1 cellular context compared by ENCODE assay signal in the genomic region with DNA sequence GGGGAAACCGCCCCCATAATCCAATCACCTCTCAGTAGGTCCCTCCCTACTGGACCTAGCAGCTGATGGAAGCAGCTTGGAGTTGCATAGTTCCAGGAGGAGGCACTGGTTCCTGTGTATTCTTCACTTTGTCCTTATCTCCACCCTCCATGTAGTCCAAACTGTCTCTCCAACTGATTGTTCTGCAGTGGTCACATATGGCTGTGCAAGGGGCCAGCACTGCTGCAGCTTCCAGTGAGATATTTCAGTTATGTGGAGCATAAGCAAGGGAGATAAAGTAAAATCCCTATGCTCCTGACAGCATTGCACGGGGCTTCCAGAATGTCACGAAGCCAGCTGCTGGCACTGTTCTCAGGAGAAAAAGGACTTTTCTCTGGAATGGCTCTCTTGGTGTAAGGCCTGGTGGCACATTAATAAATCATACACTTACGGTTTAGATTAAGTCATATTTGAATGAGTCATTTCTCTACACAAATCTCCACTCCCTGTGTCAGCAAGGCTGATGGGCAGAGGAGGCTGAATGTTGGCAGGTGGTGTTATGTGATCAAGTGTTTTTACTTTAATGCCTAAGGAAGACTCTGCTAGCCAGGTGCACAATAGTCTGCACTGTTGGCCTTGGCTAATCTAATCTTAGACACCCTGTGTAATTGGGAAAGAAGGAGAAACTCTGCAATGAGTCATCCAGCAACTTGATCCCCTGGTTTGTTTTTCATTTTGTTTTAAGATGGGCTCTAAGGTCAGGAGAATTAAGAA.
A peak's percentile ranks its signal among the peaks of the same experiment; 100 is the strongest.
TF ChIP-seq lines count a peak whose summit lies in the region.

No MANE protein-coding gene starts in this region.

TF ChIP-seq in HEK293, 187 proteins besides CTCF, POLR2A, EP300 and RAD21 (continued from another document and continues in another):
- TF ChIP-seq SCRT1 (tag by site-specific recombination; IDR thresholded peaks at IDR 0.05; ENCODE audit: borderline replicate concordance) (no peak), KLF16 (tag by site-specific recombination; IDR thresholded peaks at IDR 0.05) (no peak), ZNF16 (tag by site-specific recombination; IDR thresholded peaks at IDR 0.05; ENCODE audit: low read depth) (no peak), ZNF146 (tag by site-specific recombination; IDR thresholded peaks at IDR 0.05) (no peak), ZNF558 (tag by site-specific recombination; IDR thresholded peaks at IDR 0.05) (peak; percentile 48; the same call in 1 of the 2 replicates), ZNF157 (tag by site-specific recombination; IDR thresholded peaks at IDR 0.05) (no peak), ZNF670 (tag by site-specific recombination; IDR thresholded peaks at IDR 0.05; ENCODE audit: low read depth) (no peak), ZNF776 (tag by site-specific recombination; IDR thresholded peaks at IDR 0.05; ENCODE audit: borderline replicate concordance) (no peak), RBAK (tag by site-specific recombination; IDR thresholded peaks at IDR 0.05) (0 out of 2 replicates have a peak, but pooled peaks have one; percentile 31), KLF9 (tag by site-specific recombination; IDR thresholded peaks at IDR 0.05; ENCODE audit: low read depth) (no peak), KLF7 (tag by site-specific recombination; IDR thresholded peaks at IDR 0.05; ENCODE audit: borderline replicate concordance) (no peak), ZSCAN16 (tag by site-specific recombination; IDR thresholded peaks at IDR 0.05) (no peak), ZNF221 (tag by site-specific recombination; IDR thresholded peaks at IDR 0.05; ENCODE audit: borderline replicate concordance) (no peak), ZBTB7A (tag by site-specific recombination; IDR thresholded peaks at IDR 0.05; ENCODE audit: low read depth) (no peak), ZNF530 (tag by site-specific recombination; IDR thresholded peaks at IDR 0.05; ENCODE audit: low read depth) (no peak), ZNF837 (tag by site-specific recombination; IDR thresholded peaks at IDR 0.05) (no peak), TRIM28 (IDR thresholded peaks at IDR 0.05; ENCODE audit: borderline replicate concordance, low read length) (peak; percentile 93; the same call in 1 of the 2 replicates), ZNF37A (tag by site-specific recombination; IDR thresholded peaks at IDR 0.05) (no peak), GLI2 (tag by site-specific recombination; IDR thresholded peaks at IDR 0.05; ENCODE audit: borderline replicate concordance, low read depth) (no peak; the same call in 1 of the 2 replicates), GFI1B (tag by site-specific recombination; IDR thresholded peaks at IDR 0.05) (no peak), ZNF426 (tag by site-specific recombination; IDR thresholded peaks at IDR 0.05) (no peak), ZNF341 (tag by site-specific recombination; IDR thresholded peaks at IDR 0.05; ENCODE audit: low read depth) (no peak), ZNF654 (tag by site-specific recombination; IDR thresholded peaks at IDR 0.05; ENCODE audit: low read depth) (no peak), ZNF548 (tag by site-specific recombination; IDR thresholded peaks at IDR 0.05) (no peak), FEZF1 (tag by site-specific recombination; IDR thresholded peaks at IDR 0.05) (peak; percentile 40; the same call in 1 of the 2 replicates), ZNF510 (tag by site-specific recombination; IDR thresholded peaks at IDR 0.05; ENCODE audit: insufficient replicate concordance) (no peak), ZNF473 (tag by site-specific recombination; IDR thresholded peaks at IDR 0.05) (no peak), WT1 (tag by site-specific recombination; IDR thresholded peaks at IDR 0.05) (peak; percentile 78), YY2 (tag by site-specific recombination; IDR thresholded peaks at IDR 0.05) (no peak), ZNF701 (tag by site-specific recombination; IDR thresholded peaks at IDR 0.05) (no peak), IKZF3 (tag by site-specific recombination; IDR thresholded peaks at IDR 0.05) (no peak), ZBTB21 (tag by site-specific recombination; IDR thresholded peaks at IDR 0.05) (peak; percentile 37; the same call in 1 of the 2 replicates), ZNF423 (tag by site-specific recombination; IDR thresholded peaks at IDR 0.05) (no peak), REPIN1 (tag by site-specific recombination; IDR thresholded peaks at IDR 0.05; ENCODE audit: low read depth) (no peak), TCF7L2 (IDR thresholded peaks at IDR 0.05; ENCODE audit: borderline replicate concordance, low read depth, low read length) (no peak), ZNF549 (tag by site-specific recombination; IDR thresholded peaks at IDR 0.05) (no peak), ZSCAN30 (tag by site-specific recombination; IDR thresholded peaks at IDR 0.05) (no peak), ZNF335 (tag by site-specific recombination; conservative IDR thresholded peaks at IDR 0.05) (peak; percentile 47), ZNF658 (tag by site-specific recombination; IDR thresholded peaks at IDR 0.05) (no peak), ZNF514 (tag by site-specific recombination; IDR thresholded peaks at IDR 0.05) (no peak), ZNF112 (tag by site-specific recombination; IDR thresholded peaks at IDR 0.05) (no peak), ZBTB1 (tag by site-specific recombination; IDR thresholded peaks at IDR 0.05) (no peak; the same call in 1 of the 2 replicates), ZNF292 (tag by site-specific recombination; IDR thresholded peaks at IDR 0.05; ENCODE audit: borderline replicate concordance, low read depth) (no peak)
- TF ChIP-seq, protein P1, sequence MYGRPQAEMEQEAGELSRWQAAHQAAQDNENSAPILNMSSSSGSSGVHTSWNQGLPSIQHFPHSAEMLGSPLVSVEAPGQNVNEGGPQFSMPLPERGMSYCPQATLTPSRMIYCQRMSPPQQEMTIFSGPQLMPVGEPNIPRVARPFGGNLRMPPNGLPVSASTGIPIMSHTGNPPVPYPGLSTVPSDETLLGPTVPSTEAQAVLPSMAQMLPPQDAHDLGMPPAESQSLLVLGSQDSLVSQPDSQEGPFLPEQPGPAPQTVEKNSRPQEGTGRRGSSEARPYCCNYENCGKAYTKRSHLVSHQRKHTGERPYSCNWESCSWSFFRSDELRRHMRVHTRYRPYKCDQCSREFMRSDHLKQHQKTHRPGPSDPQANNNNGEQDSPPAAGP (tag by site-specific recombination; IDR thresholded peaks at IDR 0.05), result 0 out of 2 replicates have a peak, but pooled peaks have one; percentile 31
- TF ChIP-seq, protein P2, sequence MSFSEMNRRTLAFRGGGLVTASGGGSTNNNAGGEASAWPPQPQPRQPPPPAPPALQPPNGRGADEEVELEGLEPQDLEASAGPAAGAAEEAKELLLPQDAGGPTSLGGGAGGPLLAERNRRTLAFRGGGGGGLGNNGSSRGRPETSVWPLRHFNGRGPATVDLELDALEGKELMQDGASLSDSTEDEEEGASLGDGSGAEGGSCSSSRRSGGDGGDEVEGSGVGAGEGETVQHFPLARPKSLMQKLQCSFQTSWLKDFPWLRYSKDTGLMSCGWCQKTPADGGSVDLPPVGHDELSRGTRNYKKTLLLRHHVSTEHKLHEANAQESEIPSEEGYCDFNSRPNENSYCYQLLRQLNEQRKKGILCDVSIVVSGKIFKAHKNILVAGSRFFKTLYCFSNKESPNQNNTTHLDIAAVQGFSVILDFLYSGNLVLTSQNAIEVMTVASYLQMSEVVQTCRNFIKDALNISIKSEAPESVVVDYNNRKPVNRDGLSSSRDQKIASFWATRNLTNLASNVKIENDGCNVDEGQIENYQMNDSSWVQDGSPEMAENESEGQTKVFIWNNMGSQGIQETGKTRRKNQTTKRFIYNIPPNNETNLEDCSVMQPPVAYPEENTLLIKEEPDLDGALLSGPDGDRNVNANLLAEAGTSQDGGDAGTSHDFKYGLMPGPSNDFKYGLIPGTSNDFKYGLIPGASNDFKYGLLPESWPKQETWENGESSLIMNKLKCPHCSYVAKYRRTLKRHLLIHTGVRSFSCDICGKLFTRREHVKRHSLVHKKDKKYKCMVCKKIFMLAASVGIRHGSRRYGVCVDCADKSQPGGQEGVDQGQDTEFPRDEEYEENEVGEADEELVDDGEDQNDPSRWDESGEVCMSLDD (tag by site-specific recombination; IDR thresholded peaks at IDR 0.05), result no peak
- TF ChIP-seq, protein P3, sequence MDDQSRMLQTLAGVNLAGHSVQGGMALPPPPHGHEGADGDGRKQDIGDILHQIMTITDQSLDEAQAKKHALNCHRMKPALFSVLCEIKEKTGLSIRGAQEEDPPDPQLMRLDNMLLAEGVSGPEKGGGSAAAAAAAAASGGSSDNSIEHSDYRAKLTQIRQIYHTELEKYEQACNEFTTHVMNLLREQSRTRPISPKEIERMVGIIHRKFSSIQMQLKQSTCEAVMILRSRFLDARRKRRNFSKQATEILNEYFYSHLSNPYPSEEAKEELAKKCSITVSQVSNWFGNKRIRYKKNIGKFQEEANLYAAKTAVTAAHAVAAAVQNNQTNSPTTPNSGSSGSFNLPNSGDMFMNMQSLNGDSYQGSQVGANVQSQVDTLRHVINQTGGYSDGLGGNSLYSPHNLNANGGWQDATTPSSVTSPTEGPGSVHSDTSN (CRISPR knock-in tag; IDR thresholded peaks at IDR 0.05), result no peak
- TF ChIP-seq, protein P4, sequence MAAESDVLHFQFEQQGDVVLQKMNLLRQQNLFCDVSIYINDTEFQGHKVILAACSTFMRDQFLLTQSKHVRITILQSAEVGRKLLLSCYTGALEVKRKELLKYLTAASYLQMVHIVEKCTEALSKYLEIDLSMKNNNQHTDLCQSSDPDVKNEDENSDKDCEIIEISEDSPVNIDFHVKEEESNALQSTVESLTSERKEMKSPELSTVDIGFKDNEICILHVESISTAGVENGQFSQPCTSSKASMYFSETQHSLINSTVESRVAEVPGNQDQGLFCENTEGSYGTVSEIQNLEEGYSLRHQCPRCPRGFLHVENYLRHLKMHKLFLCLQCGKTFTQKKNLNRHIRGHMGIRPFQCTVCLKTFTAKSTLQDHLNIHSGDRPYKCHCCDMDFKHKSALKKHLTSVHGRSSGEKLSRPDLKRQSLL (tag by site-specific recombination; IDR thresholded peaks at IDR 0.05), result no peak
- TF ChIP-seq, protein P5, sequence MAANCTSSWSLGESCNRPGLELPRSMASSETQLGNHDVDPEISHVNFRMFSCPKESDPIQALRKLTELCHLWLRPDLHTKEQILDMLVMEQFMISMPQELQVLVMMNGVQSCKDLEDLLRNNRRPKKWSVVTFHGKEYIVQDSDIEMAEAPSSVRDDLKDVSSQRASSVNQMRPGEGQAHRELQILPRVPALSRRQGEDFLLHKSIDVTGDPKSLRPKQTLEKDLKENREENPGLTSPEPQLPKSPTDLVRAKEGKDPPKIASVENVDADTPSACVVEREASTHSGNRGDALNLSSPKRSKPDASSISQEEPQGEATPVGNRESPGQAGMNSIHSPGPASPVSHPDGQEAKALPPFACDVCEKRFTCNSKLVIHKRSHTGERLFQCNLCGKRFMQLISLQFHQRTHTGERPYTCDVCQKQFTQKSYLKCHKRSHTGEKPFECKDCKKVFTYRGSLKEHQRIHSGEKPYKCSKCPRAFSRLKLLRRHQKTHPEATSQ (tag by site-specific recombination; IDR thresholded peaks at IDR 0.05), result no peak
- TF ChIP-seq, protein P6, sequence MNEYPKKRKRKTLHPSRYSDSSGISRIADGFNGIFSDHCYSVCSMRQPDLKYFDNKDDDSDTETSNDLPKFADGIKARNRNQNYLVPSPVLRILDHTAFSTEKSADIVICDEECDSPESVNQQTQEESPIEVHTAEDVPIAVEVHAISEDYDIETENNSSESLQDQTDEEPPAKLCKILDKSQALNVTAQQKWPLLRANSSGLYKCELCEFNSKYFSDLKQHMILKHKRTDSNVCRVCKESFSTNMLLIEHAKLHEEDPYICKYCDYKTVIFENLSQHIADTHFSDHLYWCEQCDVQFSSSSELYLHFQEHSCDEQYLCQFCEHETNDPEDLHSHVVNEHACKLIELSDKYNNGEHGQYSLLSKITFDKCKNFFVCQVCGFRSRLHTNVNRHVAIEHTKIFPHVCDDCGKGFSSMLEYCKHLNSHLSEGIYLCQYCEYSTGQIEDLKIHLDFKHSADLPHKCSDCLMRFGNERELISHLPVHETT (tag by site-specific recombination; IDR thresholded peaks at IDR 0.05), result no peak; the same call in 1 of the 2 replicates
- TF ChIP-seq, protein P7, sequence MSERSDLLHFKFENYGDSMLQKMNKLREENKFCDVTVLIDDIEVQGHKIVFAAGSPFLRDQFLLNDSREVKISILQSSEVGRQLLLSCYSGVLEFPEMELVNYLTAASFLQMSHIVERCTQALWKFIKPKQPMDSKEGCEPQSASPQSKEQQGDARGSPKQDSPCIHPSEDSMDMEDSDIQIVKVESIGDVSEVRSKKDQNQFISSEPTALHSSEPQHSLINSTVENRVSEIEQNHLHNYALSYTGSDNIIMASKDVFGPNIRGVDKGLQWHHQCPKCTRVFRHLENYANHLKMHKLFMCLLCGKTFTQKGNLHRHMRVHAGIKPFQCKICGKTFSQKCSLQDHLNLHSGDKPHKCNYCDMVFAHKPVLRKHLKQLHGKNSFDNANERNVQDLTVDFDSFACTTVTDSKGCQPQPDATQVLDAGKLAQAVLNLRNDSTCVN (tag by site-specific recombination; optimal IDR thresholded peaks at IDR 0.05), result no peak
- TF ChIP-seq, protein P8, sequence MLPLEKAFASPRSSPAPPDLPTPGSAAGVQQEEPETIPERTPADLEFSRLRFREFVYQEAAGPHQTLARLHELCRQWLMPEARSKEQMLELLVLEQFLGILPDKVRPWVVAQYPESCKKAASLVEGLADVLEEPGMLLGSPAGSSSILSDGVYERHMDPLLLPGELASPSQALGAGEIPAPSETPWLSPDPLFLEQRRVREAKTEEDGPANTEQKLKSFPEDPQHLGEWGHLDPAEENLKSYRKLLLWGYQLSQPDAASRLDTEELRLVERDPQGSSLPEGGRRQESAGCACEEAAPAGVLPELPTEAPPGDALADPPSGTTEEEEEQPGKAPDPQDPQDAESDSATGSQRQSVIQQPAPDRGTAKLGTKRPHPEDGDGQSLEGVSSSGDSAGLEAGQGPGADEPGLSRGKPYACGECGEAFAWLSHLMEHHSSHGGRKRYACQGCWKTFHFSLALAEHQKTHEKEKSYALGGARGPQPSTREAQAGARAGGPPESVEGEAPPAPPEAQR (tag by site-specific recombination; IDR thresholded peaks at IDR 0.05), result no peak
- TF ChIP-seq, protein P9, sequence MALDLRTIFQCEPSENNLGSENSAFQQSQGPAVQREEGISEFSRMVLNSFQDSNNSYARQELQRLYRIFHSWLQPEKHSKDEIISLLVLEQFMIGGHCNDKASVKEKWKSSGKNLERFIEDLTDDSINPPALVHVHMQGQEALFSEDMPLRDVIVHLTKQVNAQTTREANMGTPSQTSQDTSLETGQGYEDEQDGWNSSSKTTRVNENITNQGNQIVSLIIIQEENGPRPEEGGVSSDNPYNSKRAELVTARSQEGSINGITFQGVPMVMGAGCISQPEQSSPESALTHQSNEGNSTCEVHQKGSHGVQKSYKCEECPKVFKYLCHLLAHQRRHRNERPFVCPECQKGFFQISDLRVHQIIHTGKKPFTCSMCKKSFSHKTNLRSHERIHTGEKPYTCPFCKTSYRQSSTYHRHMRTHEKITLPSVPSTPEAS (tag by site-specific recombination; IDR thresholded peaks at IDR 0.05), result no peak
